In genomic region chr17:73498176-73498575, GRCh38 we compare ENCODE assay signal across 17 cellular contexts.
A peak's percentile ranks its signal among the peaks of the same experiment; 100 is the strongest.
DNase-seq lines count a peak whose midpoint lies in the region; FAIRE-seq and TF ChIP-seq lines count a peak whose summit lies in the region.
"Had no signal": no experiment of that assay in that cellular context is flagged by ENCODE, and none has a peak within 500 bp of the region (broad histone marks: within the 10 kb centered on the region; RNA-seq: fewer than 3 reads in every experiment).

No MANE protein-coding gene starts in this region.

- TF ChIP-seq RAD21 in H1 (IDR thresholded peaks at IDR 0.05 in 1 of 2, conservative IDR thresholded peaks at IDR 0.05 in 1 of 2; ENCODE audit: low read depth in 2 of 2, low read length in 2 of 2), result no peak

- intact Hi-C loops in posterior cingulate gyrus (cut with DNase I), result no loop called here
- intact Hi-C loops in activated CD4-positive, alpha-beta memory T cell treated with anti-CD3 and anti-CD28 coated beads for 36 hours (cut with micrococcal nuclease), result no loop called here

- H4K5ac ChIP-seq in H1 (ENCODE audit: insufficient read length, low read depth, low read length), result no peak overlapping the region
- no peak overlapping the region for H4K5ac ChIP-seq in mesendoderm (ENCODE audit: low read length)

- 85% methylated on average over 8 of the region's 8 CpGs; no CpG with 5 or more reads in 1 of the 2 experiments for WGBS in H1 (ENCODE audit: extremely low coverage in 1 of 2, insufficient coverage in 1 of 2, insufficient read length in 1 of 2, insufficient replicate concordance in 2 of 2, low coverage in 1 of 2, low lambda C conversion rate in 2 of 2, missing lambda C conversion rate in 1 of 2), 2 experiments
- no CpG with 5 or more reads among the region's 8 CpGs for WGBS in mesendoderm (ENCODE audit: extremely low coverage, insufficient coverage, low lambda C conversion rate)

- H3K9me3 ChIP-seq in H1 (ENCODE audit: insufficient read depth in 2 of 2, low read depth in 1 of 2, low read length in 1 of 2), result no peaks in the 10 kb centered on the region
- H3K9me3 ChIP-seq: A549, BLaER1, HAP-1 had no signal

- CTCF ChIA-PET in H1 (lab: Charles Lee; ENCODE audit: partially characterized antibody), result interaction anchor here (0.9 to 1.6 kb wide), 3 partner anchors 11 to 88 kb away, joined by 3 read pairs; no protein-coding TSS in a partner anchor
- CTCF ChIA-PET in activated CD4-positive, alpha-beta memory T cell treated with anti-CD3 and anti-CD28 coated beads for 36 hours (lab: Charles Lee), result no interaction called here

- no peak overlapping the region for H3K27ac Mint-ChIP-seq in activated CD4-positive, alpha-beta memory T cell treated with anti-CD3 and anti-CD28 coated beads for 36 hours
- H3K27ac Mint-ChIP-seq: CD8-positive, alpha-beta T cell had no signal

- no peaks in the 10 kb centered on the region for H3K36me3 Mint-ChIP-seq in activated CD4-positive, alpha-beta memory T cell treated with anti-CD3 and anti-CD28 coated beads for 36 hours
- H3K36me3 Mint-ChIP-seq: CD14-positive monocyte had no signal

- no peak overlapping the region for H3K27ac ChIP-seq in H1 (ENCODE audit: low read depth, low read length)
- no peak overlapping the region for H3K27ac ChIP-seq in mesendoderm (ENCODE audit: low read depth, low read length)
- H3K27ac ChIP-seq: A549, BLaER1 had no signal

- H2BK15ac ChIP-seq in H1 (ENCODE audit: low read length) (no peak overlapping the region), mesendoderm (replicated peaks; ENCODE audit: low read depth) (no peak overlapping the region)

- H4K20me1 ChIP-seq in H1 (replicated peaks in 1 of 2; ENCODE audit: control insufficient read depth in 1 of 2, insufficient read depth in 2 of 2, low read length in 2 of 2), result peaks cover 0 to 2% of the 10 kb centered on the region in 2 experiments

- H3K18ac ChIP-seq in H1 (ENCODE audit: extremely low read depth, low read length), result no peak overlapping the region
- H3K18ac ChIP-seq in mesendoderm (ENCODE audit: low read length), result no peak overlapping the region

- TF ChIP-seq CTCF in H1 (IDR thresholded peaks at IDR 0.05; ENCODE audit: control extremely low read depth in 1 of 3, insufficient read depth in 1 of 3, low read depth in 1 of 3, low read length in 3 of 3), result no peak

- no peak overlapping the region for H3K56ac ChIP-seq in H1 (replicated peaks; ENCODE audit: insufficient read length, low read depth, low read length)
- peak overlapping the region; percentile 62 for H3K56ac ChIP-seq in mesendoderm (ENCODE audit: low read length)

- H3K4ac ChIP-seq in H1 (replicated peaks; ENCODE audit: insufficient read length, low read depth, low read length) (no peak overlapping the region), mesendoderm (ENCODE audit: low read depth, low read length) (no peak overlapping the region)

- no peak overlapping the region for H2BK12ac ChIP-seq in H1 (ENCODE audit: low read depth, low read length)

- H3K23me2 ChIP-seq in H1 (ENCODE audit: low read depth, low read length), result peaks cover 3% of the 10 kb centered on the region; the same call in 1 of the 2 replicates

- H3K79me1 ChIP-seq in H1 (ENCODE audit: low read depth, low read length) (0 out of 2 replicates have a peak, but pooled peaks cover 4% of the 10 kb centered on the region), mesendoderm (ENCODE audit: low read length) (no peaks in the 10 kb centered on the region)

- TF ChIP-seq POLR2A in H1 (IDR thresholded peaks at IDR 0.05; ENCODE audit: control extremely low read depth in 1 of 2, low read depth in 2 of 2, low read length in 2 of 2), result no peak

- H2BK120ac ChIP-seq in H1 (replicated peaks; ENCODE audit: low read depth, low read length) (no peak overlapping the region), mesendoderm (ENCODE audit: low read depth, low read length) (no peak overlapping the region)

- H4K91ac ChIP-seq in H1 (replicated peaks; ENCODE audit: insufficient read length, low read length), result no peak overlapping the region

- no peak for TF ChIP-seq EP300 in H1 (IDR thresholded peaks at IDR 0.05; ENCODE audit: borderline replicate concordance in 1 of 2, low read depth in 2 of 2, low read length in 2 of 2)

- no peaks in the 10 kb centered on the region for H3K9me3 Mint-ChIP-seq in activated CD4-positive, alpha-beta memory T cell treated with anti-CD3 and anti-CD28 coated beads for 36 hours
- H3K9me3 Mint-ChIP-seq: CD8-positive, alpha-beta T cell had no signal

- H2BK5ac ChIP-seq in H1 (ENCODE audit: low read depth, low read length), result no peak overlapping the region
- H2BK5ac ChIP-seq in mesendoderm (ENCODE audit: low read length), result no peak overlapping the region

- no peak overlapping the region for H3K23ac ChIP-seq in H1 (ENCODE audit: insufficient read length)
- no peak overlapping the region for H3K23ac ChIP-seq in mesendoderm (ENCODE audit: low read length)

- H4K8ac ChIP-seq in H1 (ENCODE audit: extremely low read depth, insufficient read depth, low read length), result peak overlapping the region; percentile 22; the same call in 1 of the 2 replicates
- H4K8ac ChIP-seq in mesendoderm (ENCODE audit: low read depth, low read length), result no peak overlapping the region

- H3K4me1 ChIP-seq in H1 (replicated peaks in 1 of 4; ENCODE audit: control insufficient read depth in 3 of 4, insufficient read depth in 4 of 4, low read length in 3 of 4) (peaks cover 0 to 6% (median 1%) of the 10 kb centered on the region in 4 experiments; a peak in 3 of 7 replicates), mesendoderm (ENCODE audit: control insufficient read depth, low read depth, low read length) (peaks cover 10% of the 10 kb centered on the region)
- H3K4me1 ChIP-seq: A549, HAP-1 had no signal

- POLR2A ChIA-PET in H1 (lab: Charles Lee; ENCODE audit: partially characterized antibody), result interaction anchor here (1.2 kb wide), 1 partner anchor 12 kb away, joined by 3 read pairs; no protein-coding TSS in a partner anchor
- POLR2A ChIA-PET in activated CD4-positive, alpha-beta memory T cell treated with anti-CD3 and anti-CD28 coated beads for 36 hours (lab: Charles Lee), result no interaction called here

- H3K27me3 Mint-ChIP-seq in activated CD4-positive, alpha-beta memory T cell treated with anti-CD3 and anti-CD28 coated beads for 36 hours, result peaks cover 4% of the 10 kb centered on the region

- DNase-seq in H1 (ENCODE audit: low read depth in 1 of 2, low spot score in 2 of 2) (no peak), mesendoderm (no peak), posterior cingulate gyrus (peak in 6 of 10 donors; percentile 27 to 90 (median 62)), AG08396 (ENCODE audit: low spot score) (no peak), DMS114 treated with DMSO at 0.1 percent for 48 hours (lab: John Stamatoyannopoulos, UW; ENCODE audit: unreplicated experiment) (no peak), 8988T (no peak)
- no peak for DNase-seq in activated CD4-positive, alpha-beta memory T cell treated with anti-CD3 and anti-CD28 coated beads for 36 hours
- DNase-seq: Calu3; CD8-positive, alpha-beta T cell; DMS 273 treated with DMSO at 0.1 percent for 48 hours had no signal

- no peak for FAIRE-seq in H1 (lab: Jason Lieb, UNC)
- FAIRE-seq: A549, G401.6, GM12891, GM19239 had no signal

- H3K79me2 ChIP-seq in H1 (ENCODE audit: control insufficient read depth in 1 of 2, insufficient read depth in 2 of 2, low read length in 2 of 2), result no peaks in the 10 kb centered on the region
- no peaks in the 10 kb centered on the region for H3K79me2 ChIP-seq in mesendoderm (ENCODE audit: control insufficient read depth, insufficient read depth, low read length)

- H3K4me2 ChIP-seq in H1 (ENCODE audit: insufficient read depth in 1 of 2, low read depth in 2 of 2, low read length in 2 of 2), result no peak overlapping the region
- H3K4me2 ChIP-seq in mesendoderm (ENCODE audit: low read length), result no peak overlapping the region
- H3K4me2 ChIP-seq: A549, BLaER1 had no signal

- no peaks in the 10 kb centered on the region for H3K4me1 Mint-ChIP-seq in activated CD4-positive, alpha-beta memory T cell treated with anti-CD3 and anti-CD28 coated beads for 36 hours (ENCODE audit: low read depth)
- H3K4me1 Mint-ChIP-seq: CD14-positive monocyte had no signal

- H3K4me3 ChIP-seq in H1 (ENCODE audit: extremely low read depth in 1 of 4, insufficient read depth in 2 of 4, low read depth in 3 of 4, low read length in 4 of 4) (no peak overlapping the region), mesendoderm (ENCODE audit: low read length) (no peak overlapping the region)
- H3K4me3 ChIP-seq: A549, BLaER1, HAP-1 had no signal

- no peaks in the 10 kb centered on the region for H3K36me3 ChIP-seq in H1 (ENCODE audit: control insufficient read depth in 2 of 4, insufficient read depth in 4 of 4, low read length in 3 of 4)
- no peaks in the 10 kb centered on the region for H3K36me3 ChIP-seq in mesendoderm (ENCODE audit: control insufficient read depth, insufficient read depth, low read length)
- H3K36me3 ChIP-seq: BLaER1, HAP-1 had no signal

- H3K9ac ChIP-seq in H1 (replicated peaks in 1 of 4; ENCODE audit: extremely low read depth in 1 of 4, low read depth in 3 of 4, low read length in 3 of 4) (no peak overlapping the region), mesendoderm (ENCODE audit: low read length) (no peak overlapping the region)
- H3K9ac ChIP-seq: BLaER1 had no signal

- no peak overlapping the region for H2AK5ac ChIP-seq in H1 (ENCODE audit: low read depth, low read length)
- H2AK5ac ChIP-seq in mesendoderm (ENCODE audit: low read length), result no peak overlapping the region

- no peak overlapping the region for H2AFZ ChIP-seq in H1 (ENCODE audit: low read length)

- H3K14ac ChIP-seq in H1 (ENCODE audit: insufficient read length), result no peak overlapping the region

- H3K4me3 Mint-ChIP-seq in activated CD4-positive, alpha-beta memory T cell treated with anti-CD3 and anti-CD28 coated beads for 36 hours, result no peak overlapping the region
- H3K4me3 Mint-ChIP-seq: CD14-positive monocyte; CD8-positive, alpha-beta T cell had no signal

- H3K27me3 ChIP-seq in H1 (replicated peaks in 1 of 4; ENCODE audit: control insufficient read depth in 3 of 4, extremely low read depth in 1 of 4, insufficient read depth in 3 of 4, low read length in 3 of 4), result no peaks in the 10 kb centered on the region; a peak in 2 of 7 replicates
- no peaks in the 10 kb centered on the region for H3K27me3 ChIP-seq in mesendoderm (ENCODE audit: insufficient read depth, low read length, poor library complexity)
- H3K27me3 ChIP-seq: BLaER1 had no signal

- H2BK20ac ChIP-seq in H1 (ENCODE audit: low read length), result no peak overlapping the region

TF ChIP-seq in H1, 55 proteins besides CTCF, POLR2A, EP300 and RAD21:
- TF ChIP-seq EGR1 (IDR thresholded peaks at IDR 0.05; ENCODE audit: borderline replicate concordance, low read depth, low read length) (no peak), YY1 (IDR thresholded peaks at IDR 0.05; ENCODE audit: low read depth, low read length) (no peak), PHF8 (conservative IDR thresholded peaks at IDR 0.05; ENCODE audit: low read depth, low read length) (no peak)

Comparison
In these comparisons a context has a peak if more than half of its experiments do, and no peak if none do; other contexts are left out.
1. DNase-seq: peak in posterior cingulate gyrus (6 of 10); none in H1 (0 of 2), mesendoderm (single experiment), AG08396 (single experiment), DMS114 treated with DMSO at 0.1 percent for 48 hours (single experiment), 8988T (single experiment) and activated CD4-positive, alpha-beta memory T cell treated with anti-CD3 and anti-CD28 coated beads for 36 hours (single experiment).